Comparison of ENCODE assay signal across 1 cellular context in genomic region chr20:33733654-33734576, GRCh38.
TF ChIP-seq lines count a peak whose summit lies in the region.

No MANE protein-coding gene starts in this region.

TF ChIP-seq in liver, 16 proteins besides CTCF, POLR2A, EP300 and RAD21 (continued from another document):
- TF ChIP-seq MAX (IDR thresholded peaks at IDR 0.05) (peak; percentile 34), HNF4G (IDR thresholded peaks at IDR 0.05) (no peak), HNF4A (conservative IDR thresholded peaks at IDR 0.05) (peak; percentile 8 to 53), RXRA (IDR thresholded peaks at IDR 0.05) (peak; percentile 40 to 51), YY1 (IDR thresholded peaks at IDR 0.05) (peak; percentile 15), FOXA1 (IDR thresholded peaks at IDR 0.05) (no peak), TAF1 (conservative IDR thresholded peaks at IDR 0.05) (no peak), JUND (IDR thresholded peaks at IDR 0.05) (peak in 1 of 2 donors; percentile 39)
